In the genomic region with DNA sequence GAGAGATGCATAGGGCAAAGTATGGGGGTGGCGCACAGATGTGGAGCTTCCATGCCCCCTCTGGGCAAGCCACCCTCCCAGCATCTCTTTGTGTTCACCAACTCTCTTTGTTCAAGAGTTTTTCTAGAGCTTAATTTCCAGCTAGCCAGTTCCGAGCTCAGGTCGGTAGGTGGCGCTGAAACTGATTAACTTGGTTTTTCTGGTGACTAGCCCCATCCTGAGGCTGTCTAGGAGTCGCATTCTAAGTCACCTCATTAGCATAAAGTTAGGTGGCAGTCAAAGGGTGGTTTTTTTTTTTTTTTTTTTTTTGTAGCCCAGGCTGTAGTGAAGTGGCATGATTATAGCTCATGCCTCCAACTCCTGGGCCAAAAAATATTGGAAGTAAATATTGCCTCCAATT, we compare ENCODE assay signal across 8 cellular contexts.
DNase-seq lines count a peak whose midpoint lies in the region; ATAC-seq lines count a peak whose summit lies in the region.

No MANE protein-coding gene starts in this region.

- ATAC-seq in GM21619 (IDR thresholded peaks at IDR 0.05; ENCODE audit: unreplicated experiment) (peak; percentile 73), right cardiac atrium (no peak)

- intact Hi-C loops in right cardiac atrium (cut with DNase I), result no loop called here

- H3K4me3 ChIP-seq in right cardiac atrium (ENCODE audit: low read length), result no peak overlapping the region

- H3K9me3 ChIP-seq in right cardiac atrium (ENCODE audit: control insufficient read depth, low read length), result no peaks in the 10 kb centered on the region

- WGBS in right cardiac atrium, result 53% methylated on average over 5 of the region's 5 CpGs

- DNase-seq in GM03348 (ENCODE audit: low spot score) (peak; percentile 13), NCI-H524 treated with DMSO at 0.1 percent for 48 hours (lab: John Stamatoyannopoulos, UW) (peak; percentile 12), dermis blood vessel endothelial cell (peak; percentile 60), cerebellum (ENCODE audit: low spot score) (no peak), right cardiac atrium (no peak), KG1 (lab: John Stamatoyannopoulos, UW) (no peak)
- peak; percentile 3 for DNase-seq in stimulated activated CD4-positive, alpha-beta T cell treated with anti-CD3 and anti-CD28 coated beads, Interleukin-4, amount 100 ng/mL, for 1 hour

- H3K27me3 ChIP-seq in right cardiac atrium (ENCODE audit: control insufficient read depth, insufficient read depth), result no peaks in the 10 kb centered on the region

- H3K27ac ChIP-seq in right cardiac atrium (ENCODE audit: low read length), result no peak overlapping the region

- no peaks in the 10 kb centered on the region for H3K4me1 ChIP-seq in right cardiac atrium (ENCODE audit: control insufficient read depth, insufficient read depth, low read length)

Comparison
In these comparisons a context has a peak if more than half of its experiments do, and no peak if none do; other contexts are left out.
1. DNase-seq: peak in GM03348 (single experiment), NCI-H524 treated with DMSO at 0.1 percent for 48 hours (single experiment), dermis blood vessel endothelial cell (single experiment) and stimulated activated CD4-positive, alpha-beta T cell treated with anti-CD3 and anti-CD28 coated beads, Interleukin-4, amount 100 ng/mL, for 1 hour (single experiment); none in cerebellum (single experiment), right cardiac atrium (0 of 3) and KG1 (single experiment).